8 cellular contexts compared by ENCODE assay signal in genomic region chr21:42220138-42220701, GRCh38. TPM values are rescaled to one million over a fixed set of nuclear protein-coding genes. Genes with fewer than 3 reads are reported as not detected.
DNase-seq lines count a peak whose midpoint lies in the region; ATAC-seq and TF ChIP-seq lines count a peak whose summit lies in the region.

No MANE protein-coding gene starts in this region.

- no peak overlapping the region for H3K27ac ChIP-seq in endodermal cell (ENCODE audit: low read depth, low read length)
- no peak overlapping the region for H3K27ac ChIP-seq in mesenchymal stem cell (ENCODE audit: low read length, poor library complexity, severe bottlenecking)

- no peak for TF ChIP-seq CTCF in endodermal cell (conservative IDR thresholded peaks at IDR 0.05)

- H4K8ac ChIP-seq in mesenchymal stem cell (ENCODE audit: low read length) = no peak overlapping the region

- H3K9me3 Mint-ChIP-seq in endodermal cell = peaks cover 19% of the 10 kb centered on the region

- H3K23ac ChIP-seq in mesenchymal stem cell (ENCODE audit: low read length in 2 of 2) = no peak overlapping the region

- no peak overlapping the region for H2BK12ac ChIP-seq in mesenchymal stem cell (ENCODE audit: low read length in 2 of 2)

- H3K9ac ChIP-seq in endodermal cell (ENCODE audit: extremely low read depth, low read length, poor library complexity, severe bottlenecking) (no peak overlapping the region), mesenchymal stem cell (ENCODE audit: low read length) (peak overlapping the region; percentile 45)

- H3K18ac ChIP-seq in mesenchymal stem cell (ENCODE audit: low read depth in 1 of 2, low read length in 2 of 2) = no peak overlapping the region

- peaks cover 68% of the 10 kb centered on the region for H3K27me3 Mint-ChIP-seq in endodermal cell (ENCODE audit: insufficient read depth)

- no peak for ATAC-seq in GM18517 (IDR thresholded peaks at IDR 0.05; ENCODE audit: unreplicated experiment)

- no peak overlapping the region for H2AK5ac ChIP-seq in mesenchymal stem cell (ENCODE audit: low read length, severe bottlenecking)

- no peak overlapping the region for H3K4ac ChIP-seq in mesenchymal stem cell (ENCODE audit: low read depth in 1 of 2, low read length in 2 of 2)

- H3K36me3 Mint-ChIP-seq in endodermal cell (ENCODE audit: low read depth) = no peaks in the 10 kb centered on the region

- H3K4me3 ChIP-seq in endodermal cell (ENCODE audit: low read length) = peak overlapping the region; percentile 82
- peak overlapping the region in 1 of 2 experiments; percentile 77 for H3K4me3 ChIP-seq in mesenchymal stem cell (ENCODE audit: insufficient read depth in 1 of 2, low read depth in 1 of 2, low read length in 2 of 2)

- H3K79me1 ChIP-seq in mesenchymal stem cell (replicated peaks; ENCODE audit: low read length, poor library complexity, severe bottlenecking) = no peaks in the 10 kb centered on the region

- DNase-seq in COR-L47 (lab: John Stamatoyannopoulos, UW) (peak; percentile 66), H4 (ENCODE audit: low spot score) (peak; percentile 89), NCI-H345 treated with DMSO at 0.1 percent for 48 hours (lab: John Stamatoyannopoulos, UW; ENCODE audit: unreplicated experiment) (peak; percentile 97), endodermal cell (peak; percentile 84), mesenchymal stem cell (peak; percentile 71)
- DNase-seq in activated CD8-positive, alpha-beta memory T cell treated with anti-CD3 and anti-CD28 coated beads, Interleukin-2, amount 50 U/mL, for 1 hour (ENCODE audit: extremely low read depth) = peak; percentile 64
- DNase-seq in stimulated activated naive CD4-positive, alpha-beta T cell treated with Interleukin-2 at 50 U/mL for 16 hours (lab: John Stamatoyannopoulos, UW) = peak; percentile 56

- no peak overlapping the region for H2AFZ ChIP-seq in mesenchymal stem cell (ENCODE audit: low read depth, low read length)

- no peak overlapping the region for H4K91ac ChIP-seq in mesenchymal stem cell (ENCODE audit: low read length)

- no peak overlapping the region for H3K14ac ChIP-seq in mesenchymal stem cell (ENCODE audit: low read length in 2 of 2)

- no peak overlapping the region for H2BK15ac ChIP-seq in mesenchymal stem cell (ENCODE audit: low read depth, poor library complexity, severe bottlenecking)

- H2BK120ac ChIP-seq in mesenchymal stem cell (ENCODE audit: low read depth, low read length) = no peak overlapping the region

- H3K9me3 ChIP-seq in endodermal cell (ENCODE audit: control insufficient read depth, low read length) = no peaks in the 10 kb centered on the region
- H3K9me3 ChIP-seq in mesenchymal stem cell (ENCODE audit: control insufficient read depth, low read length) = peaks cover 4% of the 10 kb centered on the region

- H3K4me2 ChIP-seq in mesenchymal stem cell (ENCODE audit: low read length, poor library complexity, severe bottlenecking) = peak overlapping the region; percentile 76

- H3K4me1 Mint-ChIP-seq in endodermal cell = peaks cover 9% of the 10 kb centered on the region

- H3K4me1 ChIP-seq in endodermal cell (ENCODE audit: control insufficient read depth, insufficient read depth, low read length) (peaks cover 5% of the 10 kb centered on the region), mesenchymal stem cell (ENCODE audit: control insufficient read depth, insufficient read depth, low read depth, low read length) (peaks cover 18% of the 10 kb centered on the region)

- H3K36me3 ChIP-seq in endodermal cell (ENCODE audit: control insufficient read depth, insufficient read depth, low read length) = no peaks in the 10 kb centered on the region
- H3K36me3 ChIP-seq in mesenchymal stem cell (ENCODE audit: control insufficient read depth in 1 of 2, insufficient read depth in 2 of 2, low read depth in 1 of 2, low read length in 2 of 2) = no peaks in the 10 kb centered on the region

- H3K27me3 ChIP-seq in endodermal cell (ENCODE audit: control insufficient read depth, insufficient read depth, low read length, poor library complexity, severe bottlenecking) (peaks cover 78% of the 10 kb centered on the region), mesenchymal stem cell (ENCODE audit: control insufficient read depth in 1 of 2, insufficient read depth in 1 of 2, low read length in 2 of 2) (peaks cover 82 to 86% of the 10 kb centered on the region in 2 experiments)

- H2BK5ac ChIP-seq in mesenchymal stem cell (ENCODE audit: low read depth, low read length, poor library complexity, severe bottlenecking) = no peak overlapping the region

- H3K27ac Mint-ChIP-seq in endodermal cell = no peak overlapping the region

- H3K4me3 Mint-ChIP-seq in endodermal cell = peak overlapping the region; percentile 58

- WGBS in endodermal cell (ENCODE audit: insufficient coverage in 1 of 2, insufficient read length in 1 of 2), 2 experiments = 10 to 11% methylated on average over 22 to 26 of the region's 26 CpGs
- 17% methylated on average over 24 of the region's 26 CpGs for WGBS in mesenchymal stem cell

RNA-seq across cellular contexts. Expression of gene ABCG1, which starts 1.3 kb away (rescaled TPM):
- 7.8 and 9.0 TPM in 2 replicates for total RNA-seq in H4 (2014; rRNA removed; shearing (Covaris generic))
- total RNA-seq in endodermal cell = 1 to 10 TPM; 1.6 to 5.4 TPM
- polyA plus RNA-seq in endodermal cell (2013, experiment 1 of 2) = 1.5 TPM
- polyA plus RNA-seq in endodermal cell (2013, experiment 2 of 2) = 1.7 TPM
- polyA plus RNA-seq in mesenchymal stem cell (2013, experiment 1 of 2) = 3.1 TPM
- 3.1 TPM for polyA plus RNA-seq in mesenchymal stem cell (2013, experiment 2 of 2)
